12 cellular contexts compared by ENCODE assay signal in genomic region chr2:217863874-217864273, GRCh38.
"Had no signal": no experiment of that assay in that cellular context is flagged by ENCODE, and none has a peak within 500 bp of the region (broad histone marks: within the 10 kb centered on the region; RNA-seq: fewer than 3 reads in every experiment).

No MANE protein-coding gene starts in this region.

- H3K27me3 Mint-ChIP-seq: activated CD4-positive, alpha-beta memory T cell treated with anti-CD3 and anti-CD28 coated beads, Interleukin-2, amount 10 ng/mL, durations not matched to agents 7 days and 5 days; activated naive CD8-positive, alpha-beta T cell treated with anti-CD3 and anti-CD28 coated beads, Interleukin-2, amount 10 ng/mL, durations not matched to agents 7 days and 5 days had no signal

- H3K9me3 ChIP-seq: testis had no signal

- DNase-seq: activated CD4-positive, alpha-beta memory T cell treated with anti-CD3 and anti-CD28 coated beads, Interleukin-2, amount 10 ng/mL, durations not matched to agents 7 days and 5 days; activated CD8-positive, alpha-beta memory T cell treated with anti-CD3 and anti-CD28 coated beads, Interleukin-2, amount 50 U/mL, for 4 hours; activated naive CD8-positive, alpha-beta T cell treated with anti-CD3 and anti-CD28 coated beads, Interleukin-2, amount 10 ng/mL, durations not matched to agents 7 days and 5 days; anterior cingulate cortex; hypothalamus; mesenchymal stem cell; nephron progenitor cell; stimulated activated CD4-positive, alpha-beta T cell treated with anti-CD3 and anti-CD28 coated beads, Interleukin-1b, Interleukin-23, amount 100 ng/mL, for 48 hours; stimulated activated naive CD4-positive, alpha-beta T cell treated with Interleukin-2 at 50 U/mL for 16 hours; T-helper 2 cell; testis had no signal

- H3K9me3 Mint-ChIP-seq: activated CD4-positive, alpha-beta memory T cell treated with anti-CD3 and anti-CD28 coated beads, Interleukin-2, amount 10 ng/mL, durations not matched to agents 7 days and 5 days; activated naive CD8-positive, alpha-beta T cell treated with anti-CD3 and anti-CD28 coated beads, Interleukin-2, amount 10 ng/mL, durations not matched to agents 7 days and 5 days; nephron progenitor cell had no signal

- H3K27ac Mint-ChIP-seq: activated CD4-positive, alpha-beta memory T cell treated with anti-CD3 and anti-CD28 coated beads, Interleukin-2, amount 10 ng/mL, durations not matched to agents 7 days and 5 days; activated naive CD8-positive, alpha-beta T cell treated with anti-CD3 and anti-CD28 coated beads, Interleukin-2, amount 10 ng/mL, durations not matched to agents 7 days and 5 days; nephron progenitor cell had no signal

- H3K4me3 Mint-ChIP-seq: activated CD4-positive, alpha-beta memory T cell treated with anti-CD3 and anti-CD28 coated beads, Interleukin-2, amount 10 ng/mL, durations not matched to agents 7 days and 5 days; activated naive CD8-positive, alpha-beta T cell treated with anti-CD3 and anti-CD28 coated beads, Interleukin-2, amount 10 ng/mL, durations not matched to agents 7 days and 5 days; nephron progenitor cell had no signal

- H3K4me3 ChIP-seq: smooth muscle cell, testis had no signal

- H3K4me1 Mint-ChIP-seq: activated CD4-positive, alpha-beta memory T cell treated with anti-CD3 and anti-CD28 coated beads, Interleukin-2, amount 10 ng/mL, durations not matched to agents 7 days and 5 days; activated naive CD8-positive, alpha-beta T cell treated with anti-CD3 and anti-CD28 coated beads, Interleukin-2, amount 10 ng/mL, durations not matched to agents 7 days and 5 days had no signal

- H3K36me3 Mint-ChIP-seq: activated naive CD8-positive, alpha-beta T cell treated with anti-CD3 and anti-CD28 coated beads, Interleukin-2, amount 10 ng/mL, durations not matched to agents 7 days and 5 days had no signal

- H3K27me3 ChIP-seq: testis had no signal
